Comparison of ENCODE assay signal across 8 cellular contexts in genomic region chr3:48595526-48596121, GRCh38. TPM values are rescaled to one million over a fixed set of nuclear protein-coding genes. Genes with fewer than 3 reads are reported as not detected.
A peak's percentile ranks its signal among the peaks of the same experiment; 100 is the strongest.
DNase-seq lines count a peak whose midpoint lies in the region; ATAC-seq and TF ChIP-seq lines count a peak whose summit lies in the region.

No MANE protein-coding gene starts in this region.

- H3K27me3 ChIP-seq in adrenal gland, result no peaks in the 10 kb centered on the region
- H3K27me3 ChIP-seq in right cardiac atrium (ENCODE audit: control insufficient read depth, insufficient read depth), result no peaks in the 10 kb centered on the region
- peaks cover 0 to 13% of the 10 kb centered on the region in 2 donors for H3K27me3 ChIP-seq in tibial nerve

- no peak for TF ChIP-seq EP300 in tibial nerve (IDR thresholded peaks at IDR 0.05)

- peaks cover 30% of the 10 kb centered on the region for H3K36me3 Mint-ChIP-seq in HFFc6 (ENCODE audit: low read depth)

- H3K36me3 ChIP-seq in adrenal gland (replicated peaks in 1 of 2) (peaks cover 0 to 25% of the 10 kb centered on the region in 2 donors), tibial nerve (peaks cover 0 to 45% (median 18%) of the 10 kb centered on the region in 3 donors)

- H3K4me3 ChIP-seq in adrenal gland (peak overlapping the region in 1 of 4 donors; percentile 43), right cardiac atrium (ENCODE audit: low read length) (no peak overlapping the region), tibial nerve (peak overlapping the region in 1 of 4 donors; percentile 44)

- peaks cover 2% of the 10 kb centered on the region for H3K27me3 Mint-ChIP-seq in HFFc6 (ENCODE audit: insufficient read depth)

- H3K27ac ChIP-seq in adrenal gland (peak overlapping the region in 1 of 5 donors; percentile 13), right cardiac atrium (ENCODE audit: low read length) (peak overlapping the region; percentile 94), tibial nerve (no peak overlapping the region)

- peaks cover 82% of the 10 kb centered on the region for H3K4me1 Mint-ChIP-seq in HFFc6 (ENCODE audit: low read depth)

- H3K9me3 ChIP-seq in adrenal gland (replicated peaks in 1 of 3) (no peaks in the 10 kb centered on the region), right cardiac atrium (ENCODE audit: control insufficient read depth, low read length) (no peaks in the 10 kb centered on the region), tibial nerve (no peaks in the 10 kb centered on the region)

- ATAC-seq in right cardiac atrium, result peak in 1 of 2 donors; percentile 12
- ATAC-seq in GM21526 (IDR thresholded peaks at IDR 0.05; ENCODE audit: low FRiP score, unreplicated experiment), result no peak
- no peak for ATAC-seq in GM18519 (IDR thresholded peaks at IDR 0.05; ENCODE audit: low FRiP score, unreplicated experiment)

- H3K4me1 ChIP-seq in adrenal gland (replicated peaks in 1 of 2) (peaks cover 8 to 12% of the 10 kb centered on the region in 2 donors), right cardiac atrium (ENCODE audit: control insufficient read depth, insufficient read depth, low read length) (peaks cover 25% of the 10 kb centered on the region), tibial nerve (peaks cover 0 to 37% (median 11%) of the 10 kb centered on the region in 4 donors)

- TF ChIP-seq CTCF in HFFc6 (IDR thresholded peaks at IDR 0.05) (no peak), adrenal gland (IDR thresholded peaks at IDR 0.05) (no peak), tibial nerve (IDR thresholded peaks at IDR 0.05) (no peak)

- H3K9me3 Mint-ChIP-seq in HFFc6, result no peaks in the 10 kb centered on the region

- peak; percentile 97 for DNase-seq in HFFc6
- peak; percentile 51 to 81 (median 64) for DNase-seq in adrenal gland
- DNase-seq in right cardiac atrium, result peak; percentile 66 to 69 (median 67)
- peak; percentile 36 for DNase-seq in stimulated activated CD8-positive, alpha-beta memory T cell treated with anti-CD3 and anti-CD28 coated beads, Interleukin-4, amount 100 ng/mL, for 48 hours
- DNase-seq in cortex of kidney (lab: John Stamatoyannopoulos, UW), result no peak
- DNase-seq in tibial nerve (ENCODE audit: low spot score in 2 of 2), result no peak

- peak overlapping the region; percentile 93 for H3K27ac Mint-ChIP-seq in HFFc6

- WGBS in adrenal gland, 4 donors, result 28 to 54% (median 36%) methylated on average over 5 to 10 of the region's 10 CpGs
- WGBS in right cardiac atrium, result 38% methylated on average over 10 of the region's 10 CpGs
- 35 to 39% methylated on average over 5 to 8 of the region's 10 CpGs for WGBS in tibial nerve, 2 donors

- peak overlapping the region; percentile 90 for H3K4me3 Mint-ChIP-seq in HFFc6

- TF ChIP-seq POLR2A in adrenal gland (IDR thresholded peaks at IDR 0.05), result no peak
- TF ChIP-seq POLR2A in tibial nerve (IDR thresholded peaks at IDR 0.05), result no peak

- intact Hi-C loops in adrenal gland (cut with DNase I), result no loop called here
- intact Hi-C loops in right cardiac atrium (cut with DNase I), result no loop called here

RNA-seq across cellular contexts. Expression of gene COL7A1, which starts 0.5 kb away (rescaled TPM):
- 100 to 1,000 TPM in 1 of 6 experiments, 10 to 100 TPM in 5; 74.9 to 113 (median 80.8) TPM for total RNA-seq in HFFc6 (2021; fragmentation: NEBNext Ultra II Directional; extraction: Animal tissue kit (Norgen Biotek cat#: 25700))
- total RNA-seq in adrenal gland (1 to 10 TPM in 7 of 8 donors, under 1 TPM in 1; 0.36 to 6.6 (median 2.2) TPM), right cardiac atrium (10 to 100 TPM in 2 of 4 donors, 1 to 10 TPM in 2; 4.8 to 20.4 (median 10.6) TPM), tibial nerve (10 to 100 TPM in 3 of 4 donors, 1 to 10 TPM in 1; 3.1 to 15.7 (median 15.0) TPM)
- polyA plus RNA-seq in adrenal gland (10 to 100 TPM in 2 of 3 donors, under 1 TPM in 1; 0.35 to 66.9 (median 23.2) TPM), right cardiac atrium (8.7 TPM)

RNA-seq across cellular contexts. Expression of gene UQCRC1, which starts 13.8 kb away (rescaled TPM):
- 100 to 1,000 TPM; 254 to 322 (median 276) TPM for total RNA-seq in HFFc6 (2021; fragmentation: NEBNext Ultra II Directional; extraction: Animal tissue kit (Norgen Biotek cat#: 25700))
- total RNA-seq in adrenal gland, result 100 to 1,000 TPM; 229 to 383 (median 294) TPM
- 100 to 1,000 TPM; 201 to 298 (median 227) TPM for polyA plus RNA-seq in adrenal gland
- 100 to 1,000 TPM; 622 to 677 (median 648) TPM for total RNA-seq in right cardiac atrium
- 865 TPM for polyA plus RNA-seq in right cardiac atrium
- total RNA-seq in tibial nerve, result 100 to 1,000 TPM; 143 to 196 (median 186) TPM

RNA-seq across cellular contexts. Expression of gene TMEM89, which starts 25.9 kb away (rescaled TPM):
- under 1 TPM in 1 of 6 experiments, not detected in 5; 0.25 TPM for total RNA-seq in HFFc6 (2021; fragmentation: NEBNext Ultra II Directional; extraction: Animal tissue kit (Norgen Biotek cat#: 25700))
- total RNA-seq in adrenal gland (not detected), right cardiac atrium (not detected), tibial nerve (not detected)
- polyA plus RNA-seq in adrenal gland (not detected), right cardiac atrium (not detected)

RNA-seq across cellular contexts. Expression of gene UCN2, which starts 32.0 kb away (rescaled TPM):
- 1 to 10 TPM; 4.3 to 6.4 (median 5.0) TPM for total RNA-seq in HFFc6 (2021; fragmentation: NEBNext Ultra II Directional; extraction: Animal tissue kit (Norgen Biotek cat#: 25700))
- total RNA-seq in adrenal gland (under 1 TPM in 1 of 8 donors, not detected in 7; 0.14 TPM), right cardiac atrium (not detected), tibial nerve (1 to 10 TPM in 1 of 4 donors, not detected in 3; 1.5 TPM)
- polyA plus RNA-seq in adrenal gland (under 1 TPM in 2 of 3 donors, not detected in 1; 0.20 to 0.32 TPM), right cardiac atrium (0.16 TPM)

RNA-seq across cellular contexts. Expression of gene PFKFB4, which starts 39.0 kb away (rescaled TPM):
- 10 to 100 TPM in 1 of 6 experiments, 1 to 10 TPM in 5; 7.5 to 10.5 (median 8.9) TPM for total RNA-seq in HFFc6 (2021; fragmentation: NEBNext Ultra II Directional; extraction: Animal tissue kit (Norgen Biotek cat#: 25700))
- total RNA-seq in adrenal gland (10 to 100 TPM in 1 of 8 donors, 1 to 10 TPM in 7; 2.0 to 10.2 (median 4.3) TPM), right cardiac atrium (1 to 10 TPM; 1.9 to 2.7 (median 2.1) TPM), tibial nerve (1 to 10 TPM; 2.2 to 9.0 (median 7.6) TPM)
- polyA plus RNA-seq in adrenal gland (1 to 10 TPM; 1.8 to 5.6 (median 4.5) TPM), right cardiac atrium (0.75 TPM)

Comparison
In these comparisons a context has a peak if more than half of its experiments do, and no peak if none do; other contexts are left out.
1. DNase-seq: peak in HFFc6 (single experiment), adrenal gland (7 of 7), right cardiac atrium (3 of 3) and stimulated activated CD8-positive, alpha-beta memory T cell treated with anti-CD3 and anti-CD28 coated beads, Interleukin-4, amount 100 ng/mL, for 48 hours (single experiment); none in cortex of kidney (single experiment) and tibial nerve (0 of 2).